20 cellular contexts compared by ENCODE assay signal in genomic region chr14:22774011-22774706, GRCh38. TPM values are rescaled to one million over a fixed set of nuclear protein-coding genes. Genes with fewer than 3 reads are reported as not detected.
DNase-seq lines count a peak whose midpoint lies in the region; ATAC-seq, FAIRE-seq and TF ChIP-seq lines count a peak whose summit lies in the region.
"Had no signal": no experiment of that assay in that cellular context is flagged by ENCODE, and none has a peak within 500 bp of the region (broad histone marks: within the 10 kb centered on the region; RNA-seq: fewer than 3 reads in every experiment).

No MANE protein-coding gene starts in this region.

- H2BK5ac ChIP-seq in trophoblast cell (ENCODE audit: low read depth, low read length, poor library complexity), result no peak overlapping the region

- no peak overlapping the region for H2AK5ac ChIP-seq in trophoblast cell (ENCODE audit: low read length)

- H3K27me3 ChIP-seq in DND-41 (ENCODE audit: insufficient read depth, low read length, poor library complexity), result no peaks in the 10 kb centered on the region
- no peaks in the 10 kb centered on the region for H3K27me3 ChIP-seq in trophoblast cell (ENCODE audit: insufficient read depth, low read length)
- H3K27me3 ChIP-seq: adrenal gland, left lung, tibial artery had no signal

- no peak overlapping the region for H3K14ac ChIP-seq in trophoblast cell (ENCODE audit: low read length)

- POLR2A ChIA-PET in WTC11 (lab: Charles Lee), result no interaction called here

- intact Hi-C loops in activated naive CD4-positive, alpha-beta T cell treated with anti-CD3 and anti-CD28 coated beads for 36 hours (cut with micrococcal nuclease), result no loop called here

- no peaks in the 10 kb centered on the region for H3K9me3 ChIP-seq in DND-41 (ENCODE audit: insufficient read depth, low read length, severe bottlenecking)
- peaks cover 1% of the 10 kb centered on the region for H3K9me3 ChIP-seq in trophoblast cell (ENCODE audit: insufficient read depth, low read depth, low read length)
- H3K9me3 ChIP-seq: adrenal gland, left lung, tibial artery had no signal

- H3K23ac ChIP-seq in trophoblast cell (ENCODE audit: low read length), result no peak overlapping the region

- no peak overlapping the region for H4K91ac ChIP-seq in trophoblast cell (ENCODE audit: low read depth, low read length)

- H2AFZ ChIP-seq in DND-41 (ENCODE audit: low read depth, low read length) (no peak overlapping the region), trophoblast cell (ENCODE audit: insufficient read depth, low read length, poor library complexity) (no peak overlapping the region)

- no peak overlapping the region for H3K4me3 ChIP-seq in DND-41 (ENCODE audit: low read depth in 1 of 2, low read length in 2 of 2)
- H3K4me3 ChIP-seq in trophoblast cell (ENCODE audit: low read depth, low read length), result no peak overlapping the region
- H3K4me3 ChIP-seq: adrenal gland, left lung, tibial artery had no signal

- peak overlapping the region; percentile 18 for H3K27ac Mint-ChIP-seq in activated naive CD4-positive, alpha-beta T cell treated with anti-CD3 and anti-CD28 coated beads for 36 hours
- H3K27ac Mint-ChIP-seq in WTC11 (peak overlapping the region; percentile 42), nephron progenitor cell (peak overlapping the region; percentile 18)
- H3K27ac Mint-ChIP-seq: activated CD4-positive, alpha-beta T cell treated with anti-CD3 and anti-CD28 coated beads, Interleukin-2, amount 10 ng/mL, durations not matched to agents 24 days and 14 days; activated T-helper 2 cell treated with anti-CD3 and anti-CD28 coated beads, Interferon-gamma antibody, Interleukin-2, Interleukin-4, amounts not matched to agents 10 μg/mL and 5 μg/mL and 100 μg/mL, durations not matched to agents 14 hours and 24 hours and 36 hours had no signal

- no CpG with 5 or more reads among the region's 10 CpGs for WGBS in trophoblast cell (ENCODE audit: extremely low coverage, insufficient coverage, insufficient read length)

- H4K8ac ChIP-seq in trophoblast cell (ENCODE audit: low read depth, low read length), result no peak overlapping the region

- DNase-seq in activated naive CD4-positive, alpha-beta T cell treated with anti-CD3 and anti-CD28 coated beads for 36 hours, result no peak
- no peak for DNase-seq in activated naive CD4-positive, alpha-beta T cell treated with Interleukin-2 at 50 U/mL for 16 hours
- no peak for DNase-seq in DND-41
- no peak for DNase-seq in WTC11 (ENCODE audit: low spot score)
- no peak for DNase-seq in nephron progenitor cell
- no peak for DNase-seq in GM12892 (ENCODE audit: insufficient read length)
- no peak for DNase-seq in trophoblast cell
- DNase-seq: activated CD4-positive, alpha-beta T cell treated with anti-CD3 and anti-CD28 coated beads, Interleukin-2, amount 10 ng/mL, durations not matched to agents 24 days and 14 days; GDM1; KG1; left lung; NCI-H1417 treated with DMSO at 0.1 percent for 48 hours; occipital lobe; T-helper 2 cell; tibial artery had no signal

- H3K27ac ChIP-seq in DND-41 (ENCODE audit: low read length), result no peak overlapping the region
- H3K27ac ChIP-seq in trophoblast cell (ENCODE audit: low read depth, low read length), result no peak overlapping the region
- H3K27ac ChIP-seq: adrenal gland, left lung, tibial artery had no signal

- H3K9ac ChIP-seq in DND-41 (ENCODE audit: low read depth, low read length) (no peak overlapping the region), trophoblast cell (ENCODE audit: low read length) (no peak overlapping the region)

- no peaks in the 10 kb centered on the region for H3K9me3 Mint-ChIP-seq in activated naive CD4-positive, alpha-beta T cell treated with anti-CD3 and anti-CD28 coated beads for 36 hours
- H3K9me3 Mint-ChIP-seq in WTC11 (no peaks in the 10 kb centered on the region), nephron progenitor cell (no peaks in the 10 kb centered on the region)
- H3K9me3 Mint-ChIP-seq: activated CD4-positive, alpha-beta T cell treated with anti-CD3 and anti-CD28 coated beads, Interleukin-2, amount 10 ng/mL, durations not matched to agents 24 days and 14 days; activated T-helper 2 cell treated with anti-CD3 and anti-CD28 coated beads, Interferon-gamma antibody, Interleukin-2, Interleukin-4, amounts not matched to agents 10 μg/mL and 5 μg/mL and 100 μg/mL, durations not matched to agents 14 hours and 24 hours and 36 hours; brain had no signal

- H2BK120ac ChIP-seq in trophoblast cell (ENCODE audit: insufficient read depth, low read length, poor library complexity), result no peak overlapping the region

- CTCF ChIA-PET in activated naive CD4-positive, alpha-beta T cell treated with anti-CD3 and anti-CD28 coated beads for 36 hours (lab: Charles Lee), result interaction anchor here (0.7 to 1.4 kb wide), 5 partner anchors 9 to 204 kb away, joined by 3 to 4 read pairs (median 3); no protein-coding TSS in a partner anchor
- CTCF ChIA-PET in WTC11 (lab: Charles Lee), result interaction anchor here (0.7 to 3.0 kb wide), 5 partner anchors 48 to 204 kb away, joined by 3 to 12 read pairs (median 5); no protein-coding TSS in a partner anchor

- no peak overlapping the region for H4K12ac ChIP-seq in trophoblast cell (ENCODE audit: low read depth, low read length)

- no peak overlapping the region for H3K4me3 Mint-ChIP-seq in activated naive CD4-positive, alpha-beta T cell treated with anti-CD3 and anti-CD28 coated beads for 36 hours
- H3K4me3 Mint-ChIP-seq in WTC11 (no peak overlapping the region), nephron progenitor cell (no peak overlapping the region)
- H3K4me3 Mint-ChIP-seq: activated CD4-positive, alpha-beta T cell treated with anti-CD3 and anti-CD28 coated beads, Interleukin-2, amount 10 ng/mL, durations not matched to agents 24 days and 14 days had no signal

- no peaks in the 10 kb centered on the region for H3K27me3 Mint-ChIP-seq in activated naive CD4-positive, alpha-beta T cell treated with anti-CD3 and anti-CD28 coated beads for 36 hours (ENCODE audit: low read depth)
- H3K27me3 Mint-ChIP-seq in WTC11 (ENCODE audit: low read depth), result no peaks in the 10 kb centered on the region
- H3K27me3 Mint-ChIP-seq in nephron progenitor cell (ENCODE audit: low read depth, poor library complexity), result no peaks in the 10 kb centered on the region
- H3K27me3 Mint-ChIP-seq: activated CD4-positive, alpha-beta T cell treated with anti-CD3 and anti-CD28 coated beads, Interleukin-2, amount 10 ng/mL, durations not matched to agents 24 days and 14 days; brain had no signal

- no peaks in the 10 kb centered on the region for H3K79me1 ChIP-seq in trophoblast cell (ENCODE audit: low read length)

- peaks cover 48% of the 10 kb centered on the region for H3K36me3 ChIP-seq in DND-41 (ENCODE audit: insufficient read depth, low read length)
- H3K36me3 ChIP-seq in trophoblast cell (ENCODE audit: control insufficient read depth in 1 of 2, insufficient read depth in 2 of 2, low read length in 2 of 2), result peaks cover 25 to 41% of the 10 kb centered on the region in 2 experiments

- peaks cover 44% of the 10 kb centered on the region for H3K36me3 Mint-ChIP-seq in activated naive CD4-positive, alpha-beta T cell treated with anti-CD3 and anti-CD28 coated beads for 36 hours (ENCODE audit: low read depth)
- H3K36me3 Mint-ChIP-seq in WTC11, result peaks cover 36% of the 10 kb centered on the region
- peaks cover 32% of the 10 kb centered on the region for H3K36me3 Mint-ChIP-seq in nephron progenitor cell (ENCODE audit: low read depth)

- TF ChIP-seq POLR2A in GM12892 (IDR thresholded peaks at IDR 0.05; ENCODE audit: low read depth, low read length), result no peak

- H3K18ac ChIP-seq in trophoblast cell (ENCODE audit: low read length), result no peak overlapping the region

- H4K20me1 ChIP-seq in DND-41 (ENCODE audit: insufficient read depth, low read length), result no peaks in the 10 kb centered on the region

- H3K79me2 ChIP-seq in DND-41 (ENCODE audit: insufficient read depth, low read length) (no peaks in the 10 kb centered on the region), trophoblast cell (ENCODE audit: control insufficient read depth, insufficient read depth, low read length, poor library complexity) (no peaks in the 10 kb centered on the region)

- TF ChIP-seq CTCF in DND-41 (IDR thresholded peaks at IDR 0.05; ENCODE audit: borderline replicate concordance, extremely low read depth, low read length, poor library complexity, severe bottlenecking) (no peak), WTC11 (IDR thresholded peaks at IDR 0.05) (no peak), nephron progenitor cell (IDR thresholded peaks at IDR 0.05) (no peak)

- FAIRE-seq in GM12892 (lab: Jason Lieb, UNC), result no peak

- H3K4ac ChIP-seq in trophoblast cell (ENCODE audit: low read depth, low read length), result no peak overlapping the region

- no peak overlapping the region for H2BK12ac ChIP-seq in trophoblast cell (ENCODE audit: low read length)

- H3K4me1 ChIP-seq in DND-41 (ENCODE audit: insufficient read depth, low read length) (no peaks in the 10 kb centered on the region), trophoblast cell (ENCODE audit: control insufficient read depth in 1 of 2, insufficient read depth in 2 of 2, low read length in 2 of 2) (no peaks in the 10 kb centered on the region)
- H3K4me1 ChIP-seq: tibial artery had no signal

- ATAC-seq in DND-41 (ENCODE audit: insufficient read depth, low read depth) (peak; percentile 22; the same call in 1 of the 3 replicates), WTC11 (no peak), GM21367 (IDR thresholded peaks at IDR 0.05; ENCODE audit: unreplicated experiment) (no peak)
- ATAC-seq: left lung, SK-N-SH treated with all-trans-retinoic acid at 6 μM for 48 hours had no signal

- peaks cover 3% of the 10 kb centered on the region for H3K4me1 Mint-ChIP-seq in activated naive CD4-positive, alpha-beta T cell treated with anti-CD3 and anti-CD28 coated beads for 36 hours (ENCODE audit: low read depth)
- no peaks in the 10 kb centered on the region for H3K4me1 Mint-ChIP-seq in WTC11
- H3K4me1 Mint-ChIP-seq in nephron progenitor cell, result peaks cover 2% of the 10 kb centered on the region

- H3K4me2 ChIP-seq in DND-41 (ENCODE audit: insufficient read depth, low read length), result no peak overlapping the region
- H3K4me2 ChIP-seq in trophoblast cell (ENCODE audit: low read length), result no peak overlapping the region

TF ChIP-seq in WTC11, 78 proteins besides CTCF, POLR2A, EP300 and RAD21 (continues in another document):
- TF ChIP-seq ZNF263 (CRISPR knock-in tag; IDR thresholded peaks at IDR 0.05; ENCODE audit: low read depth), result no peak

RNA-seq across cellular contexts. Expression of gene OXA1L, which starts 7.7 kb away (rescaled TPM):
- total RNA-seq in activated naive CD4-positive, alpha-beta T cell treated with anti-CD3 and anti-CD28 coated beads for 36 hours, result 100 to 1,000 TPM; 149 to 152 TPM
- total RNA-seq in WTC11 (2021), result 133 to 138 TPM (median 135 TPM) in 3 replicates
- polyA plus RNA-seq in GM12892 (2012; ENCODE audit: missing spikeins), result 134 TPM
- polyA plus RNA-seq in trophoblast cell (2013), result 77.7 and 78.2 TPM in 2 replicates

RNA-seq across cellular contexts. Expression of gene SLC7A7, which starts 41.1 kb away (rescaled TPM):
- total RNA-seq in activated naive CD4-positive, alpha-beta T cell treated with anti-CD3 and anti-CD28 coated beads for 36 hours, result 1 to 10 TPM in 1 of 2 experiments, under 1 TPM in 1; 0.40 to 1.1 TPM
- 3.0 to 4.3 TPM (median 4.2 TPM) in 3 replicates for total RNA-seq in WTC11 (2021)
- 24.5 TPM for polyA plus RNA-seq in GM12892 (2012; ENCODE audit: missing spikeins)
- polyA plus RNA-seq in trophoblast cell (2013), result 44.4 and 49.4 TPM in 2 replicates
- total RNA-seq: activated CD4-positive, alpha-beta T cell treated with anti-CD3 and anti-CD28 coated beads, Interleukin-2, amount 10 ng/mL, durations not matched to agents 24 days and 14 days; activated T-helper 2 cell treated with anti-CD3 and anti-CD28 coated beads, Interferon-gamma antibody, Interleukin-2, Interleukin-4, amounts not matched to agents 10 μg/mL and 5 μg/mL and 100 μg/mL, durations not matched to agents 14 hours and 24 hours and 36 hours had no signal

RNA-seq across cellular contexts. Expression of gene MRPL52, which starts 55.5 kb away (rescaled TPM):
- 100 to 1,000 TPM; 170 TPM for total RNA-seq in activated naive CD4-positive, alpha-beta T cell treated with anti-CD3 and anti-CD28 coated beads for 36 hours
- total RNA-seq in WTC11 (2021), result 170 to 200 TPM (median 200 TPM) in 3 replicates
- 86.7 TPM for polyA plus RNA-seq in GM12892 (2012; ENCODE audit: missing spikeins)
- polyA plus RNA-seq in trophoblast cell (2013), result 216 and 219 TPM in 2 replicates
